Comparison of ENCODE assay signal across 1 cellular context in the genomic region with DNA sequence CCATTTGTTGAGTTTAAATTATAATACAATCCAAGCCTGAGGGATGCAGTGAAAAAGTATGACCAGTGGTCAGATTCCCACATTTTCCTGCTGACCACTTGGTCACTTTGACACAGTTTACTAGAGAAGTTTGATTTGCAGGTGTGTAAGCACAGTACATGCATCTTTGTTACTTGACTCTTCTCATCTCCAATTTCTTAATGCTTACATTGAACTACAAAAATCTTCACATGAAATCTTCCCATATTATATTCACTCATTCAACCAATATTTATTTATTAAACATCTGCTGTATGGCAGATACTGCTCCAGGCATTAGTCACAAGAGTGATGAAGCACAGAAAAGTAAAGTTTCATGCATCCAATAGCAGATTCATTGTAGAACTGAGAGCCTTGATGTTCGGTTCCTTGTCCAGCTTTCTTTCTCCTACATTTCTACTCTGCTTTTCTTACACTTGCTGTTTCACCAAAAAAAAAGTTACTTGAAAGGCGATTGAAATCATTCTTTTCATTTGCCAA.
TF ChIP-seq lines count a peak whose summit lies in the region.

No MANE protein-coding gene starts in this region.

TF ChIP-seq in IMR-90, 13 proteins besides CTCF, POLR2A, EP300 and RAD21:
- TF ChIP-seq, protein P1, sequence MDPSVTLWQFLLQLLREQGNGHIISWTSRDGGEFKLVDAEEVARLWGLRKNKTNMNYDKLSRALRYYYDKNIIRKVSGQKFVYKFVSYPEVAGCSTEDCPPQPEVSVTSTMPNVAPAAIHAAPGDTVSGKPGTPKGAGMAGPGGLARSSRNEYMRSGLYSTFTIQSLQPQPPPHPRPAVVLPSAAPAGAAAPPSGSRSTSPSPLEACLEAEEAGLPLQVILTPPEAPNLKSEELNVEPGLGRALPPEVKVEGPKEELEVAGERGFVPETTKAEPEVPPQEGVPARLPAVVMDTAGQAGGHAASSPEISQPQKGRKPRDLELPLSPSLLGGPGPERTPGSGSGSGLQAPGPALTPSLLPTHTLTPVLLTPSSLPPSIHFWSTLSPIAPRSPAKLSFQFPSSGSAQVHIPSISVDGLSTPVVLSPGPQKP (IDR thresholded peaks at IDR 0.05; ENCODE audit: borderline replicate concordance, low read depth, low read length) = no peak
- TF ChIP-seq MXI1 (IDR thresholded peaks at IDR 0.05; ENCODE audit: borderline replicate concordance, low read depth, low read length) (no peak), RFX5 (IDR thresholded peaks at IDR 0.05; ENCODE audit: low read depth, low read length) (no peak), BHLHE40 (IDR thresholded peaks at IDR 0.05; ENCODE audit: low read depth, low read length) (no peak), CHD1 (IDR thresholded peaks at IDR 0.05; ENCODE audit: low read depth, low read length) (no peak), NFE2L2 (IDR thresholded peaks at IDR 0.05; ENCODE audit: low read depth, low read length) (no peak), SMC3 (IDR thresholded peaks at IDR 0.05; ENCODE audit: low read depth, low read length) (no peak), FOS (IDR thresholded peaks at IDR 0.05; ENCODE audit: low read depth, low read length) (no peak), MAZ (IDR thresholded peaks at IDR 0.05; ENCODE audit: borderline replicate concordance, low read depth, low read length) (no peak), RCOR1 (IDR thresholded peaks at IDR 0.05; ENCODE audit: insufficient replicate concordance, low read length) (no peak), MAFK (IDR thresholded peaks at IDR 0.05; ENCODE audit: low read depth, low read length) (no peak)
- TF ChIP-seq, protein P2, sequence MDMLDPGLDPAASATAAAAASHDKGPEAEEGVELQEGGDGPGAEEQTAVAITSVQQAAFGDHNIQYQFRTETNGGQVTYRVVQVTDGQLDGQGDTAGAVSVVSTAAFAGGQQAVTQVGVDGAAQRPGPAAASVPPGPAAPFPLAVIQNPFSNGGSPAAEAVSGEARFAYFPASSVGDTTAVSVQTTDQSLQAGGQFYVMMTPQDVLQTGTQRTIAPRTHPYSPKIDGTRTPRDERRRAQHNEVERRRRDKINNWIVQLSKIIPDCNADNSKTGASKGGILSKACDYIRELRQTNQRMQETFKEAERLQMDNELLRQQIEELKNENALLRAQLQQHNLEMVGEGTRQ (IDR thresholded peaks at IDR 0.05; ENCODE audit: low read depth, low read length) = no peak
